Comparison of ENCODE assay signal across 12 cellular contexts in genomic region chr4:147717878-147718277, GRCh38. TPM values are rescaled to one million over a fixed set of nuclear protein-coding genes. Genes with fewer than 3 reads are reported as not detected.
DNase-seq lines count a peak whose midpoint lies in the region; ATAC-seq, FAIRE-seq and TF ChIP-seq lines count a peak whose summit lies in the region.
"Had no signal": no experiment of that assay in that cellular context is flagged by ENCODE, and none has a peak within 500 bp of the region (broad histone marks: within the 10 kb centered on the region; RNA-seq: fewer than 3 reads in every experiment).

No MANE protein-coding gene starts in this region.

- TF ChIP-seq CTCF in GM06990 (IDR thresholded peaks at IDR 0.05; ENCODE audit: insufficient read depth, low read length, poor library complexity, severe bottlenecking) (no peak), kidney (IDR thresholded peaks at IDR 0.05; ENCODE audit: borderline replicate concordance, extremely low read depth, insufficient read depth) (no peak), mammary epithelial cell (conservative IDR thresholded peaks at IDR 0.05 in 1 of 2, IDR thresholded peaks at IDR 0.05 in 1 of 2; ENCODE audit: extremely low read depth in 1 of 2, insufficient read depth in 1 of 2, low read depth in 1 of 2, low read length in 2 of 2) (no peak)

- H3K27me3 ChIP-seq in GM06990 (replicated peaks; ENCODE audit: control insufficient read depth, insufficient read depth, low read length): no peaks in the 10 kb centered on the region
- H3K27me3 ChIP-seq in mammary epithelial cell (ENCODE audit: insufficient read depth, low read length): no peaks in the 10 kb centered on the region
- H3K27me3 ChIP-seq: heart right ventricle had no signal

- H3K79me2 ChIP-seq in mammary epithelial cell (ENCODE audit: insufficient read depth, low read length): no peaks in the 10 kb centered on the region

- ATAC-seq in HG02642 (IDR thresholded peaks at IDR 0.05; ENCODE audit: poor library complexity, unreplicated experiment) (peak; percentile 82), HG03439 (IDR thresholded peaks at IDR 0.05; ENCODE audit: unreplicated experiment) (peak; percentile 90)
- ATAC-seq: effector memory CD8-positive, alpha-beta T cell; heart right ventricle; right cardiac atrium had no signal

- 100% methylated on average over 1 of the region's 1 CpG for WGBS in mammary epithelial cell (ENCODE audit: low coverage, missing lambda C conversion rate)

- H3K9ac ChIP-seq in kidney (ENCODE audit: low read length in 2 of 2) (no peak overlapping the region), mammary epithelial cell (ENCODE audit: insufficient read depth, low read length) (no peak overlapping the region)

- DNase-seq in GM06990 (ENCODE audit: extremely low read depth, insufficient read length) (peak; percentile 68), GM19239 (ENCODE audit: insufficient read length, low spot score) (no peak), kidney (no peak), 8988T (no peak), mammary epithelial cell (no peak), foreskin melanocyte (no peak)
- DNase-seq: activated CD4-positive, alpha-beta T cell treated with anti-CD3 and anti-CD28 coated beads for 4 hours; effector memory CD8-positive, alpha-beta T cell; heart right ventricle; right cardiac atrium had no signal

- in situ Hi-C loops in mammary epithelial cell (cut with MboI; ENCODE audit: low sequenced_read_pairs in 2 of 2): no loop called here

- H3K4me1 ChIP-seq in kidney (ENCODE audit: control insufficient read depth in 1 of 2, insufficient read depth in 1 of 2, low read depth in 1 of 2, low read length in 2 of 2) (peaks cover 0 to under 1% of the 10 kb centered on the region in 2 donors), mammary epithelial cell (ENCODE audit: insufficient read depth, low read length) (peaks cover 4% of the 10 kb centered on the region)
- H3K4me1 ChIP-seq: heart right ventricle had no signal

- no peaks in the 10 kb centered on the region for H3K9me3 ChIP-seq in kidney (ENCODE audit: control insufficient read depth in 1 of 2, low read length in 2 of 2)
- no peaks in the 10 kb centered on the region for H3K9me3 ChIP-seq in mammary epithelial cell (replicated peaks; ENCODE audit: insufficient read depth, low read length)
- H3K9me3 ChIP-seq: heart right ventricle had no signal

- dilution Hi-C loops in mammary epithelial cell (cut with HindIII; ENCODE audit: low sequenced_read_pairs): no loop called here

- H3K27ac ChIP-seq in kidney (ENCODE audit: low read depth in 2 of 2, low read length in 2 of 2) (no peak overlapping the region), mammary epithelial cell (ENCODE audit: insufficient read depth, low read depth, low read length) (no peak overlapping the region)
- H3K27ac ChIP-seq: heart right ventricle had no signal

- H3K36me3 ChIP-seq in GM06990 (ENCODE audit: control insufficient read depth, insufficient read depth, low read length) (no peaks in the 10 kb centered on the region), kidney (ENCODE audit: control insufficient read depth in 1 of 2, insufficient read depth in 2 of 2, low read length in 2 of 2) (no peaks in the 10 kb centered on the region), mammary epithelial cell (ENCODE audit: insufficient read depth, low read length) (no peaks in the 10 kb centered on the region)
- H3K36me3 ChIP-seq: heart right ventricle had no signal

- no TSS peak for BruUV-seq in mammary epithelial cell (replicated peaks; lab: Mats Ljungman, UMichigan)

- intact Hi-C loops in kidney (cut with DNase I) (no loop called here), mammary epithelial cell (cut with micrococcal nuclease) (no loop called here)

- H4K20me1 ChIP-seq in mammary epithelial cell (ENCODE audit: insufficient read depth, low read length): no peaks in the 10 kb centered on the region

- H3K4me3 ChIP-seq in GM06990 (replicated peaks; ENCODE audit: low read depth, low read length) (no peak overlapping the region), kidney (ENCODE audit: low read length in 2 of 2) (no peak overlapping the region), mammary epithelial cell (replicated peaks in 1 of 3; ENCODE audit: insufficient read depth in 1 of 3, low read depth in 2 of 3, low read length in 3 of 3) (no peak overlapping the region)
- H3K4me3 ChIP-seq: heart right ventricle had no signal

- no peak overlapping the region for H2AFZ ChIP-seq in mammary epithelial cell (ENCODE audit: low read depth, low read length)

- CTCF ChIA-PET in mammary epithelial cell (lab: Charles Lee; ENCODE audit: low non-redundant PET): no interaction called here

- FAIRE-seq in GM19239 (lab: Jason Lieb, UNC) (peak; percentile 94), kidney (lab: Jason Lieb, UNC) (no peak)

- no peak overlapping the region for H3K4me2 ChIP-seq in mammary epithelial cell (ENCODE audit: insufficient read depth, low read depth, low read length)

RNA-seq across cellular contexts. Expression of gene ARHGAP10, which starts 14.0 kb away (rescaled TPM):
- total RNA-seq in kidney (20.3 TPM), mammary epithelial cell (10 to 100 TPM; 22.5 to 28.8 TPM)
- polyA plus RNA-seq in kidney (ENCODE audit: insufficient read depth, low read depth, low replicate concordance) (13.4 TPM), mammary epithelial cell (14.5 TPM)
- polyA minus RNA-seq in mammary epithelial cell: 35.8 TPM

RNA-seq across cellular contexts. Expression of gene PRMT9, which starts 33.9 kb away (rescaled TPM):
- total RNA-seq in kidney (11.7 TPM), mammary epithelial cell (1 to 10 TPM; 8.0 to 9.8 TPM)
- polyA plus RNA-seq in kidney (ENCODE audit: insufficient read depth, low read depth, low replicate concordance) (7.6 TPM), mammary epithelial cell (4.3 TPM)
- 4.0 TPM for polyA minus RNA-seq in mammary epithelial cell
